ENCODE assay signal across 1 cellular context in genomic region chr5:173313311-173313710, GRCh38.
TF ChIP-seq lines count a peak whose summit lies in the region.

No MANE protein-coding gene starts in this region.

TF ChIP-seq in H1, 55 proteins besides CTCF, POLR2A, EP300 and RAD21:
- TF ChIP-seq KDM1A (IDR thresholded peaks at IDR 0.05; ENCODE audit: borderline replicate concordance, low read length) (peak; percentile 92), RNF2 (IDR thresholded peaks at IDR 0.05; ENCODE audit: borderline replicate concordance, low read depth, low read length, missing control alignments, poor library complexity, severe bottlenecking) (no peak), EGR1 (IDR thresholded peaks at IDR 0.05; ENCODE audit: borderline replicate concordance, low read depth, low read length) (no peak)
